In genomic region chr10:21171197-21171935, GRCh38 we compare ENCODE assay signal across 13 cellular contexts.
DNase-seq lines count a peak whose midpoint lies in the region; ATAC-seq and TF ChIP-seq lines count a peak whose summit lies in the region.
"Had no signal": no experiment of that assay in that cellular context is flagged by ENCODE, and none has a peak within 500 bp of the region (broad histone marks: within the 10 kb centered on the region; RNA-seq: fewer than 3 reads in every experiment).

No MANE protein-coding gene starts in this region.

- CTCF ChIA-PET in SK-N-SH (lab: Yijun Ruan, JAX), result interaction anchor here (1.0 to 2.3 kb wide), 10 partner anchors 9 to 308 kb away, joined by 3 to 10 read pairs (median 4); no protein-coding TSS in a partner anchor
- CTCF ChIA-PET in activated naive CD4-positive, alpha-beta T cell treated with anti-CD3 and anti-CD28 coated beads for 36 hours (lab: Charles Lee), result no interaction called here

- H3K4me3 ChIP-seq in SK-N-SH (ENCODE audit: low read depth in 2 of 2, low read length in 1 of 2) (no peak overlapping the region; a peak in 1 of 4 replicates), fibroblast of the aortic adventitia (ENCODE audit: low read depth, low read length) (no peak overlapping the region), upper lobe of right lung (no peak overlapping the region)

- no peaks in the 10 kb centered on the region for H3K36me3 Mint-ChIP-seq in activated naive CD4-positive, alpha-beta T cell treated with anti-CD3 and anti-CD28 coated beads for 36 hours (ENCODE audit: low read depth)
- H3K36me3 Mint-ChIP-seq: activated naive CD4-positive, alpha-beta T cell treated with anti-CD3 and anti-CD28 coated beads, Interleukin-2, amount 10 ng/mL, durations not matched to agents 7 days and 5 days; CD4-positive, CD25-positive, alpha-beta regulatory T cell had no signal

- no peaks in the 10 kb centered on the region for H4K20me1 ChIP-seq in SK-N-SH (ENCODE audit: insufficient read depth)

- H2AFZ ChIP-seq in SK-N-SH (ENCODE audit: low read depth), result no peak overlapping the region

- POLR2A ChIA-PET in SK-N-SH (lab: Yijun Ruan, JAX), result no interaction called here

- no peak for TF ChIP-seq RAD21 in SK-N-SH (IDR thresholded peaks at IDR 0.05; ENCODE audit: low read length)

- WGBS in SK-N-SH (ENCODE audit: low lambda C conversion rate), result 89% methylated on average over 14 of the region's 14 CpGs

- peak; percentile 20 for DNase-seq in activated T-cell treated with anti-CD3 and anti-CD28 coated beads, Interleukin-2, amount 50 U/mL, for 48 hours
- no peak for DNase-seq in activated T-cell treated with anti-CD3 and anti-CD28 coated beads, Interleukin-2, amount 50 U/mL, for 1 hour
- DNase-seq in SK-N-SH (peak; percentile 66), fibroblast of the aortic adventitia (ENCODE audit: low read depth) (no peak), upper lobe of right lung (no peak), EL (no peak)
- DNase-seq in activated naive CD4-positive, alpha-beta T cell treated with anti-CD3 and anti-CD28 coated beads for 36 hours, result no peak
- DNase-seq: activated naive CD4-positive, alpha-beta T cell treated with anti-CD3 and anti-CD28 coated beads, Interleukin-2, amount 10 ng/mL, durations not matched to agents 7 days and 5 days; CD4-positive, CD25-positive, alpha-beta regulatory T cell; stimulated activated CD4-positive, alpha-beta T cell treated with anti-CD3 and anti-CD28 coated beads, Interleukin-12 subunit alpha, Interleukin-12 subunit beta, amount 100 ng/mL, for 4 hours; WERI-Rb-1 had no signal

- H3K9ac ChIP-seq in SK-N-SH, result no peak overlapping the region

- H3K27me3 Mint-ChIP-seq in activated naive CD4-positive, alpha-beta T cell treated with anti-CD3 and anti-CD28 coated beads for 36 hours (ENCODE audit: low read depth), result peaks cover 37% of the 10 kb centered on the region

- TF ChIP-seq CTCF in SK-N-SH (IDR thresholded peaks at IDR 0.05) (peak; percentile 54), fibroblast of the aortic adventitia (IDR thresholded peaks at IDR 0.05; ENCODE audit: insufficient read depth, low read length) (peak; percentile 25), upper lobe of right lung (IDR thresholded peaks at IDR 0.05) (peak; percentile 17)

- no peaks in the 10 kb centered on the region for H3K9me2 ChIP-seq in SK-N-SH

- no peaks in the 10 kb centered on the region for H3K9me3 Mint-ChIP-seq in activated naive CD4-positive, alpha-beta T cell treated with anti-CD3 and anti-CD28 coated beads for 36 hours
- H3K9me3 Mint-ChIP-seq: activated naive CD4-positive, alpha-beta T cell treated with anti-CD3 and anti-CD28 coated beads, Interleukin-2, amount 10 ng/mL, durations not matched to agents 7 days and 5 days had no signal

- no peak overlapping the region for H3K27ac Mint-ChIP-seq in activated naive CD4-positive, alpha-beta T cell treated with anti-CD3 and anti-CD28 coated beads for 36 hours
- H3K27ac Mint-ChIP-seq: activated naive CD4-positive, alpha-beta T cell treated with anti-CD3 and anti-CD28 coated beads, Interleukin-2, amount 10 ng/mL, durations not matched to agents 7 days and 5 days; CD4-positive, CD25-positive, alpha-beta regulatory T cell had no signal

- peaks cover 3% of the 10 kb centered on the region for H3F3A ChIP-seq in SK-N-SH (replicated peaks; ENCODE audit: insufficient read depth)

- H3K79me2 ChIP-seq in SK-N-SH (ENCODE audit: insufficient read depth), result no peaks in the 10 kb centered on the region

- H3K36me3 ChIP-seq in SK-N-SH (replicated peaks in 1 of 2; ENCODE audit: control insufficient read depth in 1 of 2, insufficient read depth in 2 of 2, low read length in 1 of 2), result no peaks in the 10 kb centered on the region
- no peaks in the 10 kb centered on the region for H3K36me3 ChIP-seq in upper lobe of right lung
- H3K36me3 ChIP-seq: stomach, WERI-Rb-1 had no signal

- no peak overlapping the region for H3K4me2 ChIP-seq in SK-N-SH

- TF ChIP-seq EP300 in SK-N-SH (IDR thresholded peaks at IDR 0.05; ENCODE audit: borderline replicate concordance in 1 of 2, low read depth in 1 of 2, low read length in 1 of 2), result no peak

- H3K9me3 ChIP-seq in SK-N-SH (no peaks in the 10 kb centered on the region), upper lobe of right lung (no peaks in the 10 kb centered on the region)
- H3K9me3 ChIP-seq: stomach had no signal

- H3K4me3 Mint-ChIP-seq in activated naive CD4-positive, alpha-beta T cell treated with anti-CD3 and anti-CD28 coated beads for 36 hours, result no peak overlapping the region
- H3K4me3 Mint-ChIP-seq: activated naive CD4-positive, alpha-beta T cell treated with anti-CD3 and anti-CD28 coated beads, Interleukin-2, amount 10 ng/mL, durations not matched to agents 7 days and 5 days had no signal

- no peaks in the 10 kb centered on the region for H3K27me3 ChIP-seq in SK-N-SH (ENCODE audit: insufficient read depth)
- H3K27me3 ChIP-seq in upper lobe of right lung, result peaks cover 12% of the 10 kb centered on the region

- H3K4me1 ChIP-seq in SK-N-SH (ENCODE audit: control insufficient read depth in 1 of 2, insufficient read depth in 2 of 2, low read depth in 1 of 2, low read length in 1 of 2) (peaks cover 0 to 13% of the 10 kb centered on the region in 2 experiments; a peak in 1 of 4 replicates), upper lobe of right lung (no peaks in the 10 kb centered on the region)

- H3K27ac ChIP-seq in SK-N-SH (ENCODE audit: low read depth in 2 of 2, low read length in 1 of 2), result no peak overlapping the region
- H3K27ac ChIP-seq in upper lobe of right lung, result peak overlapping the region; percentile 88
- H3K27ac ChIP-seq: WERI-Rb-1 had no signal

- intact Hi-C loops in upper lobe of right lung (cut with DNase I), result no loop called here
- intact Hi-C loops in activated naive CD4-positive, alpha-beta T cell treated with anti-CD3 and anti-CD28 coated beads for 36 hours (cut with micrococcal nuclease), result loop anchor here (5.0 kb wide), 1 partner anchor 781 kb away; no protein-coding TSS in a partner anchor

- ATAC-seq in upper lobe of right lung, result no peak
- no peak for ATAC-seq in GM18909 (IDR thresholded peaks at IDR 0.05; ENCODE audit: poor library complexity, unreplicated experiment)

- H3K4me1 Mint-ChIP-seq in activated naive CD4-positive, alpha-beta T cell treated with anti-CD3 and anti-CD28 coated beads for 36 hours (ENCODE audit: low read depth), result peaks cover 11% of the 10 kb centered on the region

TF ChIP-seq in SK-N-SH, 30 proteins besides CTCF, POLR2A, EP300 and RAD21:
- TF ChIP-seq GABPA (IDR thresholded peaks at IDR 0.05; ENCODE audit: low read depth) (no peak), FOSL2 (IDR thresholded peaks at IDR 0.05; ENCODE audit: borderline replicate concordance, low read depth) (no peak), RFX5 (IDR thresholded peaks at IDR 0.05; ENCODE audit: low read length) (no peak), USF2 (IDR thresholded peaks at IDR 0.05; ENCODE audit: borderline replicate concordance, low read depth, low read length) (no peak), RCOR1 (IDR thresholded peaks at IDR 0.05; ENCODE audit: low read length) (no peak), EZH2phosphoT487 (IDR thresholded peaks at IDR 0.05; ENCODE audit: borderline replicate concordance, low read depth) (no peak), SMC3 (IDR thresholded peaks at IDR 0.05; ENCODE audit: low read depth, low read length) (0 out of 2 replicates have a peak, but pooled peaks have one; percentile 15)
TF ChIP-seq in SK-N-SH: peak in this region for 1.

Comparison
In these comparisons a context has a peak if more than half of its experiments do, and no peak if none do; other contexts are left out.
1. DNase-seq: peak in activated T-cell treated with anti-CD3 and anti-CD28 coated beads, Interleukin-2, amount 50 U/mL, for 48 hours (2 of 2) and SK-N-SH (single experiment); none in activated T-cell treated with anti-CD3 and anti-CD28 coated beads, Interleukin-2, amount 50 U/mL, for 1 hour (single experiment), fibroblast of the aortic adventitia (single experiment), upper lobe of right lung (single experiment), activated naive CD4-positive, alpha-beta T cell treated with anti-CD3 and anti-CD28 coated beads for 36 hours (single experiment) and EL (single experiment).
2. Peak in every context shown above with its lines, with median percentiles within 50 percentile points of each other: CTCF ChIP-seq.